ENCODE assay signal across 20 cellular contexts in the genomic region with DNA sequence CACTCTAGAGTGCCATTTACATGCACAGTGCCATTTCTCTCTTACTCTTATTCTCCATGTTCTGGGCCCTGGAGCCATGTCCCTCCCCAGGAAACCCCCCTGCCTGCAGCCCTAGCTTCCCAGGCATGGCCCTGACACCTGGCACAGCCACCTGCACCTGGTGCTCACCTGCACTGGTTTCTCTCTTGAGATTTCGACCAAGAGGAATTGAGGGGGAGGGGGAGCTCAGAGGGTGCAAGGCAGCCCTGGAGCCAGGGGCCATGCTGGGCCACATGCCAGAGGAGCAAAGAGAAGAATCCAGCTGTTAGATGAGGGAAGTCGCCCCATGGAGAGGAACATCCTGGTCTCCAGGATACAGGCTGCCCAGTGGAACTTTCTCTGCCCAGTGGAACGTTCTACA.
DNase-seq lines count a peak whose midpoint lies in the region; ATAC-seq, FAIRE-seq and TF ChIP-seq lines count a peak whose summit lies in the region.
"Had no signal": no experiment of that assay in that cellular context is flagged by ENCODE, and none has a peak within 500 bp of the region (broad histone marks: within the 10 kb centered on the region; RNA-seq: fewer than 3 reads in every experiment).

No MANE protein-coding gene starts in this region.

- no peak for TF ChIP-seq CTCF in H1 (IDR thresholded peaks at IDR 0.05; ENCODE audit: control extremely low read depth in 1 of 3, insufficient read depth in 1 of 3, low read depth in 1 of 3, low read length in 3 of 3)

- H3K4me3 ChIP-seq in H1 (ENCODE audit: extremely low read depth in 1 of 4, insufficient read depth in 2 of 4, low read depth in 3 of 4, low read length in 4 of 4): no peak overlapping the region
- H3K4me3 ChIP-seq: GM23248, SK-N-MC had no signal

- no peak overlapping the region for H3K9ac ChIP-seq in H1 (replicated peaks in 1 of 4; ENCODE audit: extremely low read depth in 1 of 4, low read depth in 3 of 4, low read length in 3 of 4)
- H3K9ac ChIP-seq: GM23248 had no signal

- no peak for FAIRE-seq in H1 (lab: Jason Lieb, UNC)
- FAIRE-seq: G401.6 had no signal

- no peak overlapping the region for H3K4me2 ChIP-seq in H1 (ENCODE audit: insufficient read depth in 1 of 2, low read depth in 2 of 2, low read length in 2 of 2)

- TF ChIP-seq POLR2A in H1 (IDR thresholded peaks at IDR 0.05; ENCODE audit: control extremely low read depth in 1 of 2, low read depth in 2 of 2, low read length in 2 of 2): no peak

- no peak overlapping the region for H3K18ac ChIP-seq in H1 (ENCODE audit: extremely low read depth, low read length)

- H3K36me3 Mint-ChIP-seq in activated T-helper 1 cell treated with anti-CD3 and anti-CD28 coated beads, Interleukin-12 subunit alpha, Interleukin-12 subunit beta, Interleukin-2, Interleukin-4 antibody, amounts not matched to agents 30 ng/mL and 10 ng/mL and 1 ng/mL, durations not matched to agents 14 hours and 24 hours and 36 hours (ENCODE audit: low read depth): no peaks in the 10 kb centered on the region
- H3K36me3 Mint-ChIP-seq: CD14-positive monocyte had no signal

- no peak for TF ChIP-seq RAD21 in H1 (IDR thresholded peaks at IDR 0.05 in 1 of 2, conservative IDR thresholded peaks at IDR 0.05 in 1 of 2; ENCODE audit: low read depth in 2 of 2, low read length in 2 of 2)

- intact Hi-C loops in activated T-helper 1 cell treated with anti-CD3 and anti-CD28 coated beads, Interleukin-12 subunit alpha, Interleukin-12 subunit beta, Interleukin-2, Interleukin-4 antibody, amounts not matched to agents 30 ng/mL and 10 ng/mL and 1 ng/mL, durations not matched to agents 14 hours and 24 hours and 36 hours (cut with micrococcal nuclease): no loop called here

- H3K4ac ChIP-seq in H1 (replicated peaks; ENCODE audit: insufficient read length, low read depth, low read length): no peak overlapping the region

- 66% methylated on average over 3 of the region's 3 CpGs; no CpG with 5 or more reads in 1 of the 2 experiments for WGBS in H1 (ENCODE audit: extremely low coverage in 1 of 2, insufficient coverage in 1 of 2, insufficient read length in 1 of 2, insufficient replicate concordance in 2 of 2, low coverage in 1 of 2, low lambda C conversion rate in 2 of 2, missing lambda C conversion rate in 1 of 2), 2 experiments

- H3K56ac ChIP-seq in H1 (replicated peaks; ENCODE audit: insufficient read length, low read depth, low read length): no peak overlapping the region

- no peaks in the 10 kb centered on the region; the same call in 1 of the 2 replicates for H3K23me2 ChIP-seq in H1 (ENCODE audit: low read depth, low read length)

- H3K79me2 ChIP-seq in H1 (ENCODE audit: control insufficient read depth in 1 of 2, insufficient read depth in 2 of 2, low read length in 2 of 2): no peaks in the 10 kb centered on the region

- POLR2A ChIA-PET in H1 (lab: Charles Lee; ENCODE audit: partially characterized antibody): interaction anchor here (0.6 to 1.6 kb wide), 3 partner anchors 8 to 39 kb away, joined by 3 read pairs; no protein-coding TSS in a partner anchor

- peak; percentile 59 for DNase-seq in DMS53 (lab: John Stamatoyannopoulos, UW)
- DNase-seq in NCI-H2029 (lab: John Stamatoyannopoulos, UW): peak; percentile 86
- DNase-seq in NCI-H510A (lab: John Stamatoyannopoulos, UW): peak; percentile 83
- DNase-seq in H1 (ENCODE audit: low read depth in 1 of 2, low spot score in 2 of 2): no peak
- DNase-seq in activated T-helper 1 cell treated with anti-CD3 and anti-CD28 coated beads, Interleukin-12 subunit alpha, Interleukin-12 subunit beta, Interleukin-2, Interleukin-4 antibody, amounts not matched to agents 30 ng/mL and 10 ng/mL and 1 ng/mL, durations not matched to agents 14 hours and 24 hours and 36 hours (ENCODE audit: low spot score): no peak
- no peak for DNase-seq in hypothalamus (lab: John Stamatoyannopoulos, UW)
- DNase-seq: ACHN, AML-193, Caco-2, DND-41, GM23248, KG1, NCI-H187 treated with DMSO at 0.1 percent for 48 hours, NCI-H446 had no signal

- no peak overlapping the region for H2AFZ ChIP-seq in H1 (ENCODE audit: low read length)
- H2AFZ ChIP-seq: GM23248 had no signal

- no peak overlapping the region for H3K27ac ChIP-seq in H1 (ENCODE audit: low read depth, low read length)
- H3K27ac ChIP-seq: GM23248, SK-N-MC had no signal

- H2AK5ac ChIP-seq in H1 (ENCODE audit: low read depth, low read length): no peak overlapping the region

- no peak overlapping the region; the same call in 1 of the 2 replicates for H2BK12ac ChIP-seq in H1 (ENCODE audit: low read depth, low read length)

- H2BK15ac ChIP-seq in H1 (ENCODE audit: low read length): no peak overlapping the region

- CTCF ChIA-PET in H1 (lab: Charles Lee; ENCODE audit: partially characterized antibody): interaction anchor here (0.6 to 4.1 kb wide), 7 partner anchors 10 to 432 kb away, joined by 3 to 24 read pairs (median 3); no protein-coding TSS in a partner anchor

- H3K23ac ChIP-seq in H1 (ENCODE audit: insufficient read length): no peak overlapping the region

- no peak for TF ChIP-seq EP300 in H1 (IDR thresholded peaks at IDR 0.05; ENCODE audit: borderline replicate concordance in 1 of 2, low read depth in 2 of 2, low read length in 2 of 2)

- H2BK20ac ChIP-seq in H1 (ENCODE audit: low read length): no peak overlapping the region

- no peak overlapping the region for H4K5ac ChIP-seq in H1 (ENCODE audit: insufficient read length, low read depth, low read length)

- H3K14ac ChIP-seq in H1 (ENCODE audit: insufficient read length): no peak overlapping the region

- no peaks in the 10 kb centered on the region for H3K27me3 ChIP-seq in H1 (replicated peaks in 1 of 4; ENCODE audit: control insufficient read depth in 3 of 4, extremely low read depth in 1 of 4, insufficient read depth in 3 of 4, low read length in 3 of 4)

- no peaks in the 10 kb centered on the region for H3K36me3 ChIP-seq in H1 (ENCODE audit: control insufficient read depth in 2 of 4, insufficient read depth in 4 of 4, low read length in 3 of 4)

- H3K4me3 Mint-ChIP-seq in activated T-helper 1 cell treated with anti-CD3 and anti-CD28 coated beads, Interleukin-12 subunit alpha, Interleukin-12 subunit beta, Interleukin-2, Interleukin-4 antibody, amounts not matched to agents 30 ng/mL and 10 ng/mL and 1 ng/mL, durations not matched to agents 14 hours and 24 hours and 36 hours: no peak overlapping the region
- H3K4me3 Mint-ChIP-seq: CD14-positive monocyte had no signal

- peaks cover 0 to 1% of the 10 kb centered on the region in 2 experiments for H4K20me1 ChIP-seq in H1 (replicated peaks in 1 of 2; ENCODE audit: control insufficient read depth in 1 of 2, insufficient read depth in 2 of 2, low read length in 2 of 2)

- H3K9me3 ChIP-seq in H1 (ENCODE audit: insufficient read depth in 2 of 2, low read depth in 1 of 2, low read length in 1 of 2): no peaks in the 10 kb centered on the region
- H3K9me3 ChIP-seq: Caco-2 had no signal

- no peak overlapping the region for H3K27ac Mint-ChIP-seq in activated T-helper 1 cell treated with anti-CD3 and anti-CD28 coated beads, Interleukin-12 subunit alpha, Interleukin-12 subunit beta, Interleukin-2, Interleukin-4 antibody, amounts not matched to agents 30 ng/mL and 10 ng/mL and 1 ng/mL, durations not matched to agents 14 hours and 24 hours and 36 hours
- H3K27ac Mint-ChIP-seq: CD14-positive monocyte had no signal

- H3K4me1 Mint-ChIP-seq in activated T-helper 1 cell treated with anti-CD3 and anti-CD28 coated beads, Interleukin-12 subunit alpha, Interleukin-12 subunit beta, Interleukin-2, Interleukin-4 antibody, amounts not matched to agents 30 ng/mL and 10 ng/mL and 1 ng/mL, durations not matched to agents 14 hours and 24 hours and 36 hours (ENCODE audit: low read depth): no peaks in the 10 kb centered on the region
- H3K4me1 Mint-ChIP-seq: CD14-positive monocyte had no signal

- H3K27me3 Mint-ChIP-seq in activated T-helper 1 cell treated with anti-CD3 and anti-CD28 coated beads, Interleukin-12 subunit alpha, Interleukin-12 subunit beta, Interleukin-2, Interleukin-4 antibody, amounts not matched to agents 30 ng/mL and 10 ng/mL and 1 ng/mL, durations not matched to agents 14 hours and 24 hours and 36 hours (ENCODE audit: insufficient read depth): peaks cover 22% of the 10 kb centered on the region

- H3K79me1 ChIP-seq in H1 (ENCODE audit: low read depth, low read length): no peaks in the 10 kb centered on the region

- H2BK120ac ChIP-seq in H1 (replicated peaks; ENCODE audit: low read depth, low read length): no peak overlapping the region

- ATAC-seq in HG02938 (IDR thresholded peaks at IDR 0.05; ENCODE audit: unreplicated experiment): no peak
- ATAC-seq: Panc1, Right ventricle myocardium inferior had no signal

- no peak overlapping the region for H2BK5ac ChIP-seq in H1 (ENCODE audit: low read depth, low read length)

- no peaks in the 10 kb centered on the region for H3K9me3 Mint-ChIP-seq in activated T-helper 1 cell treated with anti-CD3 and anti-CD28 coated beads, Interleukin-12 subunit alpha, Interleukin-12 subunit beta, Interleukin-2, Interleukin-4 antibody, amounts not matched to agents 30 ng/mL and 10 ng/mL and 1 ng/mL, durations not matched to agents 14 hours and 24 hours and 36 hours

- peaks cover 6 to 26% (median 16%) of the 10 kb centered on the region in 4 experiments for H3K4me1 ChIP-seq in H1 (replicated peaks in 1 of 4; ENCODE audit: control insufficient read depth in 3 of 4, insufficient read depth in 4 of 4, low read length in 3 of 4)
- H3K4me1 ChIP-seq: Caco-2 had no signal

- peak overlapping the region; percentile 7 for H4K91ac ChIP-seq in H1 (replicated peaks; ENCODE audit: insufficient read length, low read length)

- H4K8ac ChIP-seq in H1 (ENCODE audit: extremely low read depth, insufficient read depth, low read length): no peak overlapping the region

TF ChIP-seq in H1, 55 proteins besides CTCF, POLR2A, EP300 and RAD21:
- TF ChIP-seq SIN3A (conservative IDR thresholded peaks at IDR 0.05 in 1 of 2, IDR thresholded peaks at IDR 0.05 in 1 of 2; ENCODE audit: low read depth in 1 of 2, low read length in 2 of 2) (no peak), RFX5 (IDR thresholded peaks at IDR 0.05; ENCODE audit: borderline replicate concordance, low read depth, low read length) (no peak), POLR2AphosphoS5 (IDR thresholded peaks at IDR 0.05; ENCODE audit: low read depth, low read length) (no peak), HDAC6 (IDR thresholded peaks at IDR 0.05; ENCODE audit: low read depth, low read length) (no peak), GABPA (IDR thresholded peaks at IDR 0.05; ENCODE audit: borderline replicate concordance, insufficient read depth, low read length) (no peak)

Comparison
In these comparisons a context has a peak if more than half of its experiments do, and no peak if none do; other contexts are left out.
1. DNase-seq: peak in DMS53 (single experiment), NCI-H2029 (single experiment) and NCI-H510A (single experiment); none in H1 (0 of 2), activated T-helper 1 cell treated with anti-CD3 and anti-CD28 coated beads, Interleukin-12 subunit alpha, Interleukin-12 subunit beta, Interleukin-2, Interleukin-4 antibody, amounts not matched to agents 30 ng/mL and 10 ng/mL and 1 ng/mL, durations not matched to agents 14 hours and 24 hours and 36 hours (single experiment) and hypothalamus (0 of 51).